ENCODE assay signal across 22 cellular contexts in genomic region chr7:137122145-137122544, GRCh38.
A peak's percentile ranks its signal among the peaks of the same experiment; 100 is the strongest.
DNase-seq lines count a peak whose midpoint lies in the region; ATAC-seq and TF ChIP-seq lines count a peak whose summit lies in the region.
"Had no signal": no experiment of that assay in that cellular context is flagged by ENCODE, and none has a peak within 500 bp of the region (broad histone marks: within the 10 kb centered on the region; RNA-seq: fewer than 3 reads in every experiment).

No MANE protein-coding gene starts in this region.

- TF ChIP-seq CTCF in GM12865 (IDR thresholded peaks at IDR 0.05; ENCODE audit: insufficient read depth, low read depth, low read length, missing control alignments) (no peak), IMR-90 (conservative IDR thresholded peaks at IDR 0.05; ENCODE audit: low read depth, low read length) (no peak), PC-9 (conservative IDR thresholded peaks at IDR 0.05) (no peak), mesothelial cell of epicardium (IDR thresholded peaks at IDR 0.05; ENCODE audit: unreplicated experiment) (no peak)

- no peak overlapping the region for H3K14ac ChIP-seq in IMR-90 (replicated peaks; ENCODE audit: low read depth, low read length)

- H3K18ac ChIP-seq in IMR-90 (ENCODE audit: low read depth, low read length): peak overlapping the region; percentile 92

- POLR2A ChIA-PET in IMR-90 (lab: Charles Lee; ENCODE audit: unreplicated experiment): interaction anchor here (0.6 kb wide), 1 partner anchor 456 kb away, joined by 3 read pairs; no protein-coding TSS in a partner anchor
- POLR2A ChIA-PET in PC-9 (lab: Charles Lee; ENCODE audit: unreplicated experiment): no interaction called here
- POLR2A ChIA-PET in naive thymus-derived CD8-positive, alpha-beta T cell (lab: Charles Lee): no interaction called here

- no peak for TF ChIP-seq RAD21 in IMR-90 (IDR thresholded peaks at IDR 0.05; ENCODE audit: low read length)

- WGBS in IMR-90 (ENCODE audit: extremely low coverage in 2 of 2, insufficient read length in 1 of 2), 2 experiments: no CpG with 5 or more reads among the region's 2 CpGs

- H3K9me2 ChIP-seq in PC-9 (ENCODE audit: insufficient read depth): no peaks in the 10 kb centered on the region

- H3F3A ChIP-seq in PC-9 (ENCODE audit: insufficient read depth, low read depth): no peaks in the 10 kb centered on the region

- no peaks in the 10 kb centered on the region for H3K9me3 ChIP-seq in IMR-90 (ENCODE audit: control insufficient read depth, insufficient read depth, low read length)
- H3K9me3 ChIP-seq in PC-9 (ENCODE audit: insufficient read depth, low read depth): no peaks in the 10 kb centered on the region
- H3K9me3 ChIP-seq: A549 had no signal

- H3K27me3 Mint-ChIP-seq in mesothelial cell of epicardium (ENCODE audit: low read depth): no peaks in the 10 kb centered on the region
- H3K27me3 Mint-ChIP-seq in naive thymus-derived CD8-positive, alpha-beta T cell: no peaks in the 10 kb centered on the region
- H3K27me3 Mint-ChIP-seq: B cell; CD4-positive, alpha-beta T cell; CD8-positive, alpha-beta memory T cell had no signal

- 0 out of 4 replicates have a peak, but pooled peaks cover 0 to 5% of the 10 kb centered on the region in 2 experiments for H3K79me1 ChIP-seq in IMR-90 (ENCODE audit: low read depth in 1 of 2, low read length in 2 of 2)

- no peaks in the 10 kb centered on the region for H3K9me1 ChIP-seq in IMR-90 (ENCODE audit: insufficient read depth, low read length)

- in situ Hi-C loops in IMR-90 (cut with MboI; ENCODE audit: low sequenced_read_pairs): no loop called here

- H2AK5ac ChIP-seq in IMR-90 (ENCODE audit: low read depth, low read length): no peak overlapping the region

- H3K79me2 ChIP-seq in PC-9 (ENCODE audit: low read depth): no peaks in the 10 kb centered on the region

- H3K36me3 ChIP-seq in IMR-90 (ENCODE audit: control insufficient read depth, insufficient read depth, low read length): no peaks in the 10 kb centered on the region
- H3K36me3 ChIP-seq in PC-9 (ENCODE audit: low read depth): no peaks in the 10 kb centered on the region
- H3K36me3 ChIP-seq: BLaER1 treated with 17β-estradiol and CSF1 and Interleukin-3, amounts not matched to agents 10 nM and 100 nM had no signal

- H3K23ac ChIP-seq in IMR-90 (ENCODE audit: low read depth, low read length): no peak overlapping the region

- no peak overlapping the region for H3K56ac ChIP-seq in IMR-90 (ENCODE audit: extremely low read depth, insufficient read depth, low read length)

- peaks cover 5% of the 10 kb centered on the region for H3K36me3 Mint-ChIP-seq in mesothelial cell of epicardium
- no peaks in the 10 kb centered on the region for H3K36me3 Mint-ChIP-seq in naive thymus-derived CD8-positive, alpha-beta T cell
- H3K36me3 Mint-ChIP-seq: CD8-positive, alpha-beta memory T cell had no signal

- 0 out of 3 replicates have a peak overlapping the region, but pooled peaks have one; percentile 36 for H2BK15ac ChIP-seq in IMR-90 (ENCODE audit: low read depth, low read length)

- no peak for TF ChIP-seq POLR2A in IMR-90 (IDR thresholded peaks at IDR 0.05; ENCODE audit: low read depth, low read length)

- H3K4me3 ChIP-seq in GM12865 (ENCODE audit: low read depth, low read length): no peak overlapping the region
- no peak overlapping the region for H3K4me3 ChIP-seq in IMR-90 (ENCODE audit: insufficient read depth, low read depth, low read length)
- no peak overlapping the region for H3K4me3 ChIP-seq in PC-9
- H3K4me3 ChIP-seq: A549; BLaER1 treated with 17β-estradiol and CSF1 and Interleukin-3, amounts not matched to agents 10 nM and 100 nM; GM12878 had no signal

- H3K27me3 ChIP-seq in IMR-90 (ENCODE audit: control insufficient read depth, insufficient read depth, low read length): no peaks in the 10 kb centered on the region
- no peaks in the 10 kb centered on the region for H3K27me3 ChIP-seq in PC-9 (ENCODE audit: insufficient read depth, low read depth)
- H3K27me3 ChIP-seq: BLaER1 treated with 17β-estradiol and CSF1 and Interleukin-3, amounts not matched to agents 10 nM and 100 nM had no signal

- H4K20me1 ChIP-seq in IMR-90 (ENCODE audit: insufficient read depth, low read length) (no peaks in the 10 kb centered on the region), PC-9 (ENCODE audit: insufficient read depth) (no peaks in the 10 kb centered on the region)
- H4K20me1 ChIP-seq: BLaER1 treated with 17β-estradiol and CSF1 and Interleukin-3, amounts not matched to agents 10 nM and 100 nM had no signal

- intact Hi-C loops in IMR-90 (cut with micrococcal nuclease): no loop called here
- intact Hi-C loops in PC-9 (cut with micrococcal nuclease; ENCODE audit: unreplicated experiment): no loop called here

- H2AFZ ChIP-seq in IMR-90 (replicated peaks; ENCODE audit: low read length, poor library complexity) (no peak overlapping the region), PC-9 (0 out of 2 replicates have a peak overlapping the region, but pooled peaks have one; percentile 16)

- H3K27ac ChIP-seq in IMR-90 (ENCODE audit: insufficient read depth, low read length) (peak overlapping the region; percentile 29; the same call in 1 of the 2 replicates), PC-9 (no peak overlapping the region)
- H3K27ac ChIP-seq: 22Rv1, A549, C4-2B had no signal

- ATAC-seq in IMR-90 (ENCODE audit: low read depth) (no peak), GM21360 (IDR thresholded peaks at IDR 0.05; ENCODE audit: unreplicated experiment) (no peak)
- no peak for ATAC-seq in naive thymus-derived CD8-positive, alpha-beta T cell
- ATAC-seq: A549, GM12878 had no signal

- CTCF ChIA-PET in IMR-90 (lab: Yijun Ruan, JAX) (no interaction called here), PC-9 (lab: Charles Lee) (no interaction called here)

- H3K9me3 Mint-ChIP-seq in mesothelial cell of epicardium: peaks cover 11% of the 10 kb centered on the region
- H3K9me3 Mint-ChIP-seq in naive thymus-derived CD8-positive, alpha-beta T cell: peaks cover 0 to 17% (median 6%) of the 10 kb centered on the region in 9 donors

- dilution Hi-C loops in IMR-90 (cut with HindIII; ENCODE audit: low sequenced_read_pairs, unreplicated experiment): no loop called here

- peak overlapping the region; percentile 47; a peak in 3 of 4 replicates for H4K8ac ChIP-seq in IMR-90 (ENCODE audit: low read depth in 2 of 2, low read length in 2 of 2)

- H2AK9ac ChIP-seq in IMR-90 (replicated peaks; ENCODE audit: low read depth, low read length, poor library complexity): no peak overlapping the region

- no peak overlapping the region for H3K4me2 ChIP-seq in IMR-90 (ENCODE audit: low read depth, low read length)
- no peak overlapping the region for H3K4me2 ChIP-seq in PC-9
- H3K4me2 ChIP-seq: A549 had no signal

- H4K5ac ChIP-seq in IMR-90 (ENCODE audit: low read depth, low read length): peak overlapping the region; percentile 77

- peaks cover 11% of the 10 kb centered on the region for H3K4me1 Mint-ChIP-seq in mesothelial cell of epicardium
- no peaks in the 10 kb centered on the region for H3K4me1 Mint-ChIP-seq in naive thymus-derived CD8-positive, alpha-beta T cell
- H3K4me1 Mint-ChIP-seq: B cell; CD8-positive, alpha-beta memory T cell had no signal

- peak overlapping the region; percentile 70; the same call in 1 of the 2 replicates for H2BK120ac ChIP-seq in IMR-90 (ENCODE audit: low read depth, low read length)

- H3K4ac ChIP-seq in IMR-90 (ENCODE audit: low read depth, low read length): no peak overlapping the region

- H3K27ac Mint-ChIP-seq in mesothelial cell of epicardium: peak overlapping the region; percentile 12
- H3K27ac Mint-ChIP-seq in naive thymus-derived CD8-positive, alpha-beta T cell: no peak overlapping the region
- H3K27ac Mint-ChIP-seq: B cell; CD4-positive, alpha-beta T cell; CD8-positive, alpha-beta memory T cell had no signal

- H4K91ac ChIP-seq in IMR-90 (ENCODE audit: insufficient read depth, low read depth, low read length): no peak overlapping the region; the same call in 1 of the 2 replicates

- BruUV-seq in IMR-90 (replicated peaks; lab: Mats Ljungman, UMichigan): no TSS peak
- BruUV-seq in PC-9 (replicated peaks; lab: Mats Ljungman, UMichigan): no TSS peak

- DNase-seq in GM12865 (ENCODE audit: low read depth) (peak; percentile 19), IMR-90 (no peak), PC-9 (no peak), mesothelial cell of epicardium (ENCODE audit: low spot score in 2 of 2, unreplicated experiment in 2 of 2) (no peak), NCI-H510A treated with DMSO at 0.1 percent for 48 hours (lab: John Stamatoyannopoulos, UW) (no peak)
- no peak for DNase-seq in activated T-cell treated with anti-CD3 and anti-CD28 coated beads, Interleukin-2, amount 50 U/mL, for 1 hour
- DNase-seq in naive thymus-derived CD8-positive, alpha-beta T cell: no peak
- DNase-seq: AML-193; CD4-positive, alpha-beta T cell; CD8-positive, alpha-beta memory T cell; COR-L47; DMS 273 treated with DMSO at 0.1 percent for 48 hours; DMS153; DMS79 treated with DMSO at 0.1 percent for 48 hours; GF-D8 had no signal

- peak overlapping the region; percentile 21; the same call in 1 of the 2 replicates for H3K9ac ChIP-seq in IMR-90 (ENCODE audit: low read depth, low read length)
- H3K9ac ChIP-seq: BLaER1 treated with 17β-estradiol and CSF1 and Interleukin-3, amounts not matched to agents 10 nM and 100 nM had no signal

- H2BK5ac ChIP-seq in IMR-90 (ENCODE audit: low read depth, low read length, poor library complexity, severe bottlenecking): no peak overlapping the region

- no peak overlapping the region for H3K4me3 Mint-ChIP-seq in mesothelial cell of epicardium
- no peak overlapping the region for H3K4me3 Mint-ChIP-seq in naive thymus-derived CD8-positive, alpha-beta T cell
- H3K4me3 Mint-ChIP-seq: B cell; CD4-positive, alpha-beta T cell; CD8-positive, alpha-beta memory T cell had no signal

- peak overlapping the region; percentile 60 for H2BK20ac ChIP-seq in IMR-90 (ENCODE audit: low read depth, low read length)

- H3K4me1 ChIP-seq in IMR-90 (ENCODE audit: control insufficient read depth, insufficient read depth, low read length) (peaks cover 4% of the 10 kb centered on the region), PC-9 (replicated peaks; ENCODE audit: insufficient read depth) (no peaks in the 10 kb centered on the region)
- H3K4me1 ChIP-seq: A549 had no signal

TF ChIP-seq in IMR-90, 13 proteins besides CTCF, POLR2A, EP300 and RAD21 (continues in another document):
- TF ChIP-seq USF2 (IDR thresholded peaks at IDR 0.05; ENCODE audit: low read depth, low read length) (no peak), CEBPB (IDR thresholded peaks at IDR 0.05; ENCODE audit: low read depth, low read length) (no peak), NFE2L2 (IDR thresholded peaks at IDR 0.05; ENCODE audit: low read depth, low read length) (no peak), CHD1 (IDR thresholded peaks at IDR 0.05; ENCODE audit: low read depth, low read length) (no peak), MXI1 (IDR thresholded peaks at IDR 0.05; ENCODE audit: borderline replicate concordance, low read depth, low read length) (no peak), MAFK (IDR thresholded peaks at IDR 0.05; ENCODE audit: low read depth, low read length) (no peak)
